ENCODE assay signal across 8 cellular contexts in the genomic region with DNA sequence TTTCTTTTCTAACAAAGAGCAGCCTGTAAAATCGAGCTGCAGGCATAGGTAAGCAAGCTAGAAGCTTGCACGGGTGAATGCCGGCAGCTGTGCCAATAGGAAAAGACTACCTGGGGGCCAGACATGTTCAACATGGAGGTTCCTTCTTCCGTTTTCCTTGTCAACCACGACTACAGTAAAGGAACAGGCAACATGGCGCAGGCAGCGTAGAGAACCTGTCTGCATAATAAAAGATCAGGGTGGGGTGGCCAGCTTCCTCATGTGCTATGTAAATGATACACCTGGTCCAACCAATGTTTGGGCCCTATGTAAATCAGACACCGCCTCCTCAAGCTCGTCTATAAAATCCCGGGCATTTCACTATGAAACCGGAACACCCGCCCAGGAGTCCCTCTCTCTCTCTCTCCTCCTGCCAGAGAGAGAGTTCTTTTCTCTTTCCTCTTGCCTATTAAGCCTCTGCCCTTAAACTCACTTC.
DNase-seq lines count a peak whose midpoint lies in the region; ATAC-seq and TF ChIP-seq lines count a peak whose summit lies in the region.

No MANE protein-coding gene starts in this region.

- H3K27me3 Mint-ChIP-seq in endodermal cell (ENCODE audit: insufficient read depth), result peaks cover 5% of the 10 kb centered on the region
- H3K27me3 Mint-ChIP-seq in effector memory CD8-positive, alpha-beta T cell, result peaks cover 20 to 56% of the 10 kb centered on the region in 2 donors

- H3K9me3 Mint-ChIP-seq in endodermal cell, result no peaks in the 10 kb centered on the region
- H3K9me3 Mint-ChIP-seq in effector memory CD8-positive, alpha-beta T cell, result no peaks in the 10 kb centered on the region

- H3K4me1 ChIP-seq in HUES48 (ENCODE audit: control insufficient read depth, insufficient read depth, low read length), result 0 out of 2 replicates have a peak, but pooled peaks cover 4% of the 10 kb centered on the region
- H3K4me1 ChIP-seq in endodermal cell (ENCODE audit: control insufficient read depth, insufficient read depth, low read length), result peaks cover 14% of the 10 kb centered on the region
- H3K4me1 ChIP-seq in osteoblast (ENCODE audit: insufficient read depth, low read length), result no peaks in the 10 kb centered on the region

- peak overlapping the region; percentile 84 for H3K27ac Mint-ChIP-seq in endodermal cell
- H3K27ac Mint-ChIP-seq in effector memory CD8-positive, alpha-beta T cell, result no peak overlapping the region

- DNase-seq in NCI-H446 treated with DMSO at 0.1 percent for 48 hours (lab: John Stamatoyannopoulos, UW) (peak; percentile 21), endodermal cell (peak; percentile 85), osteoblast (ENCODE audit: insufficient read length, low spot score, missing footprints) (no peak), anterior cingulate cortex (lab: John Stamatoyannopoulos, UW) (no peak), GM20000 (ENCODE audit: low spot score) (no peak)
- no peak for DNase-seq in effector memory CD8-positive, alpha-beta T cell

- no peak for TF ChIP-seq CTCF in endodermal cell (conservative IDR thresholded peaks at IDR 0.05)
- no peak for TF ChIP-seq CTCF in osteoblast (IDR thresholded peaks at IDR 0.05; ENCODE audit: extremely low read depth, low read depth, low read length)
- no peak for TF ChIP-seq CTCF in GM20000 (IDR thresholded peaks at IDR 0.05; ENCODE audit: extremely low read depth, missing control alignments)

- no peaks in the 10 kb centered on the region for H3K79me2 ChIP-seq in osteoblast (ENCODE audit: insufficient read depth, low read length)

- peak overlapping the region; percentile 46 for H2AFZ ChIP-seq in osteoblast (ENCODE audit: low read length)

- H4K20me1 ChIP-seq in osteoblast (ENCODE audit: insufficient read depth, low read length), result no peaks in the 10 kb centered on the region

- H3K27ac ChIP-seq in HUES48 (ENCODE audit: low read depth, low read length) (peak overlapping the region; percentile 28), endodermal cell (ENCODE audit: low read depth, low read length) (no peak overlapping the region), osteoblast (ENCODE audit: low read depth, low read length) (no peak overlapping the region)

- H3K36me3 Mint-ChIP-seq in endodermal cell (ENCODE audit: low read depth), result no peaks in the 10 kb centered on the region
- H3K36me3 Mint-ChIP-seq in effector memory CD8-positive, alpha-beta T cell (ENCODE audit: insufficient read depth), result no peaks in the 10 kb centered on the region

- H3K4me1 Mint-ChIP-seq in endodermal cell, result peaks cover 37% of the 10 kb centered on the region
- H3K4me1 Mint-ChIP-seq in effector memory CD8-positive, alpha-beta T cell (ENCODE audit: low read depth in 2 of 2), result no peaks in the 10 kb centered on the region

- H3K4me2 ChIP-seq in osteoblast (ENCODE audit: insufficient read depth, low read length), result peak overlapping the region; percentile 65

- no peak overlapping the region for H3K9ac ChIP-seq in HUES48 (ENCODE audit: low read depth, low read length)
- H3K9ac ChIP-seq in endodermal cell (ENCODE audit: extremely low read depth, low read length, poor library complexity, severe bottlenecking), result no peak overlapping the region

- H3K27me3 ChIP-seq in HUES48 (ENCODE audit: control insufficient read depth, insufficient read depth, low read length), result no peaks in the 10 kb centered on the region
- no peaks in the 10 kb centered on the region for H3K27me3 ChIP-seq in endodermal cell (ENCODE audit: control insufficient read depth, insufficient read depth, low read length, poor library complexity, severe bottlenecking)
- H3K27me3 ChIP-seq in osteoblast (ENCODE audit: insufficient read depth, low read length), result peaks cover 16% of the 10 kb centered on the region

- peak overlapping the region; percentile 16 for H3K4me3 Mint-ChIP-seq in endodermal cell
- no peak overlapping the region for H3K4me3 Mint-ChIP-seq in effector memory CD8-positive, alpha-beta T cell

- no peaks in the 10 kb centered on the region for H3K9me3 ChIP-seq in HUES48 (ENCODE audit: control insufficient read depth, insufficient read depth, low read length)
- H3K9me3 ChIP-seq in endodermal cell (ENCODE audit: control insufficient read depth, low read length), result no peaks in the 10 kb centered on the region
- no peaks in the 10 kb centered on the region for H3K9me3 ChIP-seq in osteoblast (ENCODE audit: low read depth, low read length)

- no peak for ATAC-seq in effector memory CD8-positive, alpha-beta T cell (replicated peaks)
- no peak for ATAC-seq in HG03442 (IDR thresholded peaks at IDR 0.05; ENCODE audit: unreplicated experiment)

- H3K36me3 ChIP-seq in HUES48 (ENCODE audit: control insufficient read depth, insufficient read depth, low read length), result no peaks in the 10 kb centered on the region
- H3K36me3 ChIP-seq in endodermal cell (ENCODE audit: control insufficient read depth, insufficient read depth, low read length), result no peaks in the 10 kb centered on the region
- no peaks in the 10 kb centered on the region for H3K36me3 ChIP-seq in osteoblast (ENCODE audit: insufficient read depth, low read length)

- 71 to 78% methylated on average over 9 to 12 of the region's 12 CpGs for WGBS in endodermal cell (ENCODE audit: insufficient coverage in 1 of 2, insufficient read length in 1 of 2), 2 experiments

- 0 out of 2 replicates have a peak overlapping the region, but pooled peaks have one; percentile 28 for H3K4me3 ChIP-seq in HUES48 (ENCODE audit: low read depth, low read length)
- H3K4me3 ChIP-seq in endodermal cell (ENCODE audit: low read length), result no peak overlapping the region
- peak overlapping the region; percentile 57 for H3K4me3 ChIP-seq in osteoblast (ENCODE audit: insufficient read depth, low read length)

Comparison
In these comparisons a context has a peak if more than half of its experiments do, and no peak if none do; other contexts are left out.
1. DNase-seq: peak in NCI-H446 treated with DMSO at 0.1 percent for 48 hours (single experiment) and endodermal cell (single experiment); none in osteoblast (single experiment), anterior cingulate cortex (0 of 58), effector memory CD8-positive, alpha-beta T cell (0 of 3) and GM20000 (single experiment).